In the genomic region with DNA sequence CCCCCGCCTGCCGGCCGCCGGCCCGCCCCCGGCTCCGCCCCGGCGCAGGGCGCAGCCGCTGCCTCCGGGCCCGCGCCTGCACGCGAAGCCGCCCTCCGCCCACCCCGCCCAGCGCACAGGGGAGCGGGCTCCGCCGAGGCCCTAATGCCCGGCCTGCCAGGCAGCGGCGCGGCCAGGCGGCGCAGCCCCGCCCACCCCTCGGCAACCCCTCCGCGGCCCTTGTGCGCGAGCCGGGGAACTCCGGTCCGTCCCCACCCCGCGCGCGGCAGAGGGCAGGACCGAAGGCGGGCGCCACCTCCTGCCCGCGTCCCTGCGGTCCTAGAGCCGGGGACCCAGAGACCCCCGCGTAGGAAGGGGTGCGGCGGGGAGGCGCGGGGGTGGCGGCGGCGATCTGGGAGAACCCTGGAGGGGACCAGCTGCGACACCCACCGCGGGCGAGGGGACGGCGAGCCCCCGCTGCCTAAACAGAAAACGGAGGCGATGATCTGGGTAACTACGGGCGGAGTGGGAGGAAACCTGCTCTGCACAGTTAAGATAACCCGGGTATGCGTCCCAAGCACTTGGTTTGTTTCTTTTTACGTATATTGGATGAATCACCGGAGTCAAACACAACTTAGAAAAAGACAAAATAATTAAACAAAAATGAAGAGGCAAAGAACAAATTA, we compare ENCODE assay signal across 1 cellular context.
A peak's percentile ranks its signal among the peaks of the same experiment; 100 is the strongest.
TF ChIP-seq lines count a peak whose summit lies in the region.

No MANE protein-coding gene starts in this region.

TF ChIP-seq in K562, 482 proteins besides CTCF, POLR2A, EP300 and RAD21 (continued from another document and continues in another):
- TF ChIP-seq, protein P1, sequence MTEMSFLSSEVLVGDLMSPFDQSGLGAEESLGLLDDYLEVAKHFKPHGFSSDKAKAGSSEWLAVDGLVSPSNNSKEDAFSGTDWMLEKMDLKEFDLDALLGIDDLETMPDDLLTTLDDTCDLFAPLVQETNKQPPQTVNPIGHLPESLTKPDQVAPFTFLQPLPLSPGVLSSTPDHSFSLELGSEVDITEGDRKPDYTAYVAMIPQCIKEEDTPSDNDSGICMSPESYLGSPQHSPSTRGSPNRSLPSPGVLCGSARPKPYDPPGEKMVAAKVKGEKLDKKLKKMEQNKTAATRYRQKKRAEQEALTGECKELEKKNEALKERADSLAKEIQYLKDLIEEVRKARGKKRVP (CRISPR knock-in tag; IDR thresholded peaks at IDR 0.05): no peak
- TF ChIP-seq KHSRP (IDR thresholded peaks at IDR 0.05) (no peak), GTF2E2 (tag; IDR thresholded peaks at IDR 0.05) (peak; percentile 45; the same call in 1 of the 2 replicates), ELF1 (tag; IDR thresholded peaks at IDR 0.05) (no peak), NR2C2 (CRISPR knock-in tag; IDR thresholded peaks at IDR 0.05) (no peak), NR2C2 (tag; IDR thresholded peaks at IDR 0.05) (peak; percentile 53; the same call in 1 of the 2 replicates), MTA2 (IDR thresholded peaks at IDR 0.05; ENCODE audit: low read depth) (peak; percentile 42), ZNF165 (CRISPR knock-in tag; IDR thresholded peaks at IDR 0.05; ENCODE audit: borderline replicate concordance) (no peak), MCM3 (IDR thresholded peaks at IDR 0.05) (no peak), TEAD4 (IDR thresholded peaks at IDR 0.05; ENCODE audit: low read length) (peak; percentile 80), TEAD4 (CRISPR knock-in tag; IDR thresholded peaks at IDR 0.05; ENCODE audit: borderline replicate concordance) (no peak)
- TF ChIP-seq, protein P2, sequence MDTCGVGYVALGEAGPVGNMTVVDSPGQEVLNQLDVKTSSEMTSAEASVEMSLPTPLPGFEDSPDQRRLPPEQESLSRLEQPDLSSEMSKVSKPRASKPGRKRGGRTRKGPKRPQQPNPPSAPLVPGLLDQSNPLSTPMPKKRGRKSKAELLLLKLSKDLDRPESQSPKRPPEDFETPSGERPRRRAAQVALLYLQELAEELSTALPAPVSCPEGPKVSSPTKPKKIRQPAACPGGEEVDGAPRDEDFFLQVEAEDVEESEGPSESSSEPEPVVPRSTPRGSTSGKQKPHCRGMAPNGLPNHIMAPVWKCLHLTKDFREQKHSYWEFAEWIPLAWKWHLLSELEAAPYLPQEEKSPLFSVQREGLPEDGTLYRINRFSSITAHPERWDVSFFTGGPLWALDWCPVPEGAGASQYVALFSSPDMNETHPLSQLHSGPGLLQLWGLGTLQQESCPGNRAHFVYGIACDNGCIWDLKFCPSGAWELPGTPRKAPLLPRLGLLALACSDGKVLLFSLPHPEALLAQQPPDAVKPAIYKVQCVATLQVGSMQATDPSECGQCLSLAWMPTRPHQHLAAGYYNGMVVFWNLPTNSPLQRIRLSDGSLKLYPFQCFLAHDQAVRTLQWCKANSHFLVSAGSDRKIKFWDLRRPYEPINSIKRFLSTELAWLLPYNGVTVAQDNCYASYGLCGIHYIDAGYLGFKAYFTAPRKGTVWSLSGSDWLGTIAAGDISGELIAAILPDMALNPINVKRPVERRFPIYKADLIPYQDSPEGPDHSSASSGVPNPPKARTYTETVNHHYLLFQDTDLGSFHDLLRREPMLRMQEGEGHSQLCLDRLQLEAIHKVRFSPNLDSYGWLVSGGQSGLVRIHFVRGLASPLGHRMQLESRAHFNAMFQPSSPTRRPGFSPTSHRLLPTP (IDR thresholded peaks at IDR 0.05; ENCODE audit: borderline replicate concordance, extremely low read depth, insufficient read length): no peak
- TF ChIP-seq, protein P3, sequence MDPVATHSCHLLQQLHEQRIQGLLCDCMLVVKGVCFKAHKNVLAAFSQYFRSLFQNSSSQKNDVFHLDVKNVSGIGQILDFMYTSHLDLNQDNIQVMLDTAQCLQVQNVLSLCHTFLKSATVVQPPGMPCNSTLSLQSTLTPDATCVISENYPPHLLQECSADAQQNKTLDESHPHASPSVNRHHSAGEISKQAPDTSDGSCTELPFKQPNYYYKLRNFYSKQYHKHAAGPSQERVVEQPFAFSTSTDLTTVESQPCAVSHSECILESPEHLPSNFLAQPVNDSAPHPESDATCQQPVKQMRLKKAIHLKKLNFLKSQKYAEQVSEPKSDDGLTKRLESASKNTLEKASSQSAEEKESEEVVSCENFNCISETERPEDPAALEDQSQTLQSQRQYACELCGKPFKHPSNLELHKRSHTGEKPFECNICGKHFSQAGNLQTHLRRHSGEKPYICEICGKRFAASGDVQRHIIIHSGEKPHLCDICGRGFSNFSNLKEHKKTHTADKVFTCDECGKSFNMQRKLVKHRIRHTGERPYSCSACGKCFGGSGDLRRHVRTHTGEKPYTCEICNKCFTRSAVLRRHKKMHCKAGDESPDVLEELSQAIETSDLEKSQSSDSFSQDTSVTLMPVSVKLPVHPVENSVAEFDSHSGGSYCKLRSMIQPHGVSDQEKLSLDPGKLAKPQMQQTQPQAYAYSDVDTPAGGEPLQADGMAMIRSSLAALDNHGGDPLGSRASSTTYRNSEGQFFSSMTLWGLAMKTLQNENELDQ (CRISPR knock-in tag; IDR thresholded peaks at IDR 0.05; ENCODE audit: borderline replicate concordance): no peak
- TF ChIP-seq, protein P4, sequence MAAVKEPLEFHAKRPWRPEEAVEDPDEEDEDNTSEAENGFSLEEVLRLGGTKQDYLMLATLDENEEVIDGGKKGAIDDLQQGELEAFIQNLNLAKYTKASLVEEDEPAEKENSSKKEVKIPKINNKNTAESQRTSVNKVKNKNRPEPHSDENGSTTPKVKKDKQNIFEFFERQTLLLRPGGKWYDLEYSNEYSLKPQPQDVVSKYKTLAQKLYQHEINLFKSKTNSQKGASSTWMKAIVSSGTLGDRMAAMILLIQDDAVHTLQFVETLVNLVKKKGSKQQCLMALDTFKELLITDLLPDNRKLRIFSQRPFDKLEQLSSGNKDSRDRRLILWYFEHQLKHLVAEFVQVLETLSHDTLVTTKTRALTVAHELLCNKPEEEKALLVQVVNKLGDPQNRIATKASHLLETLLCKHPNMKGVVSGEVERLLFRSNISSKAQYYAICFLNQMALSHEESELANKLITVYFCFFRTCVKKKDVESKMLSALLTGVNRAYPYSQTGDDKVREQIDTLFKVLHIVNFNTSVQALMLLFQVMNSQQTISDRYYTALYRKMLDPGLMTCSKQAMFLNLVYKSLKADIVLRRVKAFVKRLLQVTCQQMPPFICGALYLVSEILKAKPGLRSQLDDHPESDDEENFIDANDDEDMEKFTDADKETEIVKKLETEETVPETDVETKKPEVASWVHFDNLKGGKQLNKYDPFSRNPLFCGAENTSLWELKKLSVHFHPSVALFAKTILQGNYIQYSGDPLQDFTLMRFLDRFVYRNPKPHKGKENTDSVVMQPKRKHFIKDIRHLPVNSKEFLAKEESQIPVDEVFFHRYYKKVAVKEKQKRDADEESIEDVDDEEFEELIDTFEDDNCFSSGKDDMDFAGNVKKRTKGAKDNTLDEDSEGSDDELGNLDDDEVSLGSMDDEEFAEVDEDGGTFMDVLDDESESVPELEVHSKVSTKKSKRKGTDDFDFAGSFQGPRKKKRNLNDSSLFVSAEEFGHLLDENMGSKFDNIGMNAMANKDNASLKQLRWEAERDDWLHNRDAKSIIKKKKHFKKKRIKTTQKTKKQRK (IDR thresholded peaks at IDR 0.05; ENCODE audit: borderline replicate concordance, low read depth, low read length): no peak
- TF ChIP-seq, protein P5, sequence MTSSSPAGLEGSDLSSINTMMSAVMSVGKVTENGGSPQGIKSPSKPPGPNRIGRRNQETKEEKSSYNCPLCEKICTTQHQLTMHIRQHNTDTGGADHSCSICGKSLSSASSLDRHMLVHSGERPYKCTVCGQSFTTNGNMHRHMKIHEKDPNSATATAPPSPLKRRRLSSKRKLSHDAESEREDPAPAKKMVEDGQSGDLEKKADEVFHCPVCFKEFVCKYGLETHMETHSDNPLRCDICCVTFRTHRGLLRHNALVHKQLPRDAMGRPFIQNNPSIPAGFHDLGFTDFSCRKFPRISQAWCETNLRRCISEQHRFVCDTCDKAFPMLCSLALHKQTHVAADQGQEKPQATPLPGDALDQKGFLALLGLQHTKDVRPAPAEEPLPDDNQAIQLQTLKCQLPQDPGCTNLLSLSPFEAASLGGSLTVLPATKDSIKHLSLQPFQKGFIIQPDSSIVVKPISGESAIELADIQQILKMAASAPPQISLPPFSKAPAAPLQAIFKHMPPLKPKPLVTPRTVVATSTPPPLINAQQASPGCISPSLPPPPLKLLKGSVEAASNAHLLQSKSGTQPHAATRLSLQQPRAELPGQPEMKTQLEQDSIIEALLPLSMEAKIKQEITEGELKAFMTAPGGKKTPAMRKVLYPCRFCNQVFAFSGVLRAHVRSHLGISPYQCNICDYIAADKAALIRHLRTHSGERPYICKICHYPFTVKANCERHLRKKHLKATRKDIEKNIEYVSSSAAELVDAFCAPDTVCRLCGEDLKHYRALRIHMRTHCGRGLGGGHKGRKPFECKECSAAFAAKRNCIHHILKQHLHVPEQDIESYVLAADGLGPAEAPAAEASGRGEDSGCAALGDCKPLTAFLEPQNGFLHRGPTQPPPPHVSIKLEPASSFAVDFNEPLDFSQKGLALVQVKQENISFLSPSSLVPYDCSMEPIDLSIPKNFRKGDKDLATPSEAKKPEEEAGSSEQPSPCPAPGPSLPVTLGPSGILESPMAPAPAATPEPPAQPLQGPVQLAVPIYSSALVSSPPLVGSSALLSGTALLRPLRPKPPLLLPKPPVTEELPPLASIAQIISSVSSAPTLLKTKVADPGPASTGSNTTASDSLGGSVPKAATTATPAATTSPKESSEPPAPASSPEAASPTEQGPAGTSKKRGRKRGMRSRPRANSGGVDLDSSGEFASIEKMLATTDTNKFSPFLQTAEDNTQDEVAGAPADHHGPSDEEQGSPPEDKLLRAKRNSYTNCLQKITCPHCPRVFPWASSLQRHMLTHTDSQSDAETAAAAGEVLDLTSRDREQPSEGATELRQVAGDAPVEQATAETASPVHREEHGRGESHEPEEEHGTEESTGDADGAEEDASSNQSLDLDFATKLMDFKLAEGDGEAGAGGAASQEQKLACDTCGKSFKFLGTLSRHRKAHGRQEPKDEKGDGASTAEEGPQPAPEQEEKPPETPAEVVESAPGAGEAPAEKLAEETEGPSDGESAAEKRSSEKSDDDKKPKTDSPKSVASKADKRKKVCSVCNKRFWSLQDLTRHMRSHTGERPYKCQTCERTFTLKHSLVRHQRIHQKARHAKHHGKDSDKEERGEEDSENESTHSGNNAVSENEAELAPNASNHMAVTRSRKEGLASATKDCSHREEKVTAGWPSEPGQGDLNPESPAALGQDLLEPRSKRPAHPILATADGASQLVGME (CRISPR knock-in tag; IDR thresholded peaks at IDR 0.05): no peak
- TF ChIP-seq, protein P6, sequence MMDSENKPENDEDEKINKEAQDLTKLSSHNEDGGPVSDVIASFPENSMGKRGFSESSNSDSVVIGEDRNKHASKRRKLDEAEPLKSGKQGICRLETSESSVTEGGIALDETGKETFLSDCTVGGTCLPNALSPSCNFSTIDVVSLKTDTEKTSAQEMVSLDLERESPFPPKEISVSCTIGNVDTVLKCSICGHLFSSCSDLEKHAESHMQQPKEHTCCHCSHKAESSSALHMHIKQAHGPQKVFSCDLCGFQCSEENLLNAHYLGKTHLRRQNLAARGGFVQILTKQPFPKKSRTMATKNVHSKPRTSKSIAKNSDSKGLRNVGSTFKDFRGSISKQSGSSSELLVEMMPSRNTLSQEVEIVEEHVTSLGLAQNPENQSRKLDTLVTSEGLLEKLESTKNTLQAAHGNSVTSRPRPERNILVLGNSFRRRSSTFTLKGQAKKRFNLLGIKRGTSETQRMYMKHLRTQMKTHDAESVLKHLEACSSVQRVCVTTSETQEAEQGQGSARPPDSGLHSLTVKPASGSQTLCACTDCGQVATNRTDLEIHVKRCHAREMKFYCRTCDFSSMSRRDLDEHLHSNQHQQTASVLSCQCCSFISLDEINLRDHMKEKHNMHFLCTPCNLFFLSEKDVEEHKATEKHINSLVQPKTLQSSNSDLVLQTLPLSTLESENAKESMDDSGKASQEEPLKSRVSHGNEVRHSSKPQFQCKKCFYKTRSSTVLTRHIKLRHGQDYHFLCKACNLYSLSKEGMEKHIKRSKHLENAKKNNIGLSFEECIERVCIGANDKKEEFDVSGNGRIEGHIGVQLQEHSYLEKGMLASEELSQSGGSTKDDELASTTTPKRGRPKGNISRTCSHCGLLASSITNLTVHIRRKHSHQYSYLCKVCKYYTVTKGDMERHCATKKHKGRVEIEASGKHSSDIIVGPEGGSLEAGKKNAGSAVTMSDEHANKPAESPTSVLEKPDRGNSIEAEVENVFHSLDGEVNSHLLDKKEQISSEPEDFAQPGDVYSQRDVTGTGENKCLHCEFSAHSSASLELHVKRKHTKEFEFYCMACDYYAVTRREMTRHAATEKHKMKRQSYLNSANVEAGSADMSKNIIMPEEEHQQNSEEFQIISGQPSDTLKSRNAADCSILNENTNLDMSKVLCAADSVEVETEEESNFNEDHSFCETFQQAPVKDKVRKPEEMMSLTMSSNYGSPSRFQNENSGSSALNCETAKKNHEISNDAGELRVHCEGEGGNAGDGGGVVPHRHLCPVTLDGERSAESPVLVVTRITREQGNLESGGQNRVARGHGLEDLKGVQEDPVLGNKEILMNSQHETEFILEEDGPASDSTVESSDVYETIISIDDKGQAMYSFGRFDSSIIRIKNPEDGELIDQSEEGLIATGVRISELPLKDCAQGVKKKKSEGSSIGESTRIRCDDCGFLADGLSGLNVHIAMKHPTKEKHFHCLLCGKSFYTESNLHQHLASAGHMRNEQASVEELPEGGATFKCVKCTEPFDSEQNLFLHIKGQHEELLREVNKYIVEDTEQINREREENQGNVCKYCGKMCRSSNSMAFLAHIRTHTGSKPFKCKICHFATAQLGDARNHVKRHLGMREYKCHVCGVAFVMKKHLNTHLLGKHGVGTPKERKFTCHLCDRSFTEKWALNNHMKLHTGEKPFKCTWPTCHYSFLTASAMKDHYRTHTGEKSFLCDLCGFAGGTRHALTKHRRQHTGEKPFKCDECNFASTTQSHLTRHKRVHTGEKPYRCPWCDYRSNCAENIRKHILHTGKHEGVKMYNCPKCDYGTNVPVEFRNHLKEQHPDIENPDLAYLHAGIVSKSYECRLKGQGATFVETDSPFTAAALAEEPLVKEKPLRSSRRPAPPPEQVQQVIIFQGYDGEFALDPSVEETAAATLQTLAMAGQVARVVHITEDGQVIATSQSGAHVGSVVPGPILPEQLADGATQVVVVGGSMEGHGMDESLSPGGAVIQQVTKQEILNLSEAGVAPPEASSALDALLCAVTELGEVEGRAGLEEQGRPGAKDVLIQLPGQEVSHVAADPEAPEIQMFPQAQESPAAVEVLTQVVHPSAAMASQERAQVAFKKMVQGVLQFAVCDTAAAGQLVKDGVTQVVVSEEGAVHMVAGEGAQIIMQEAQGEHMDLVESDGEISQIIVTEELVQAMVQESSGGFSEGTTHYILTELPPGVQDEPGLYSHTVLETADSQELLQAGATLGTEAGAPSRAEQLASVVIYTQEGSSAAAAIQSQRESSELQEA (IDR thresholded peaks at IDR 0.05; ENCODE audit: low read depth): no peak
- TF ChIP-seq, protein P7, sequence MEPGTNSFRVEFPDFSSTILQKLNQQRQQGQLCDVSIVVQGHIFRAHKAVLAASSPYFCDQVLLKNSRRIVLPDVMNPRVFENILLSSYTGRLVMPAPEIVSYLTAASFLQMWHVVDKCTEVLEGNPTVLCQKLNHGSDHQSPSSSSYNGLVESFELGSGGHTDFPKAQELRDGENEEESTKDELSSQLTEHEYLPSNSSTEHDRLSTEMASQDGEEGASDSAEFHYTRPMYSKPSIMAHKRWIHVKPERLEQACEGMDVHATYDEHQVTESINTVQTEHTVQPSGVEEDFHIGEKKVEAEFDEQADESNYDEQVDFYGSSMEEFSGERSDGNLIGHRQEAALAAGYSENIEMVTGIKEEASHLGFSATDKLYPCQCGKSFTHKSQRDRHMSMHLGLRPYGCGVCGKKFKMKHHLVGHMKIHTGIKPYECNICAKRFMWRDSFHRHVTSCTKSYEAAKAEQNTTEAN (CRISPR knock-in tag; IDR thresholded peaks at IDR 0.05): no peak
